30 cellular contexts compared by ENCODE assay signal in the genomic region with DNA sequence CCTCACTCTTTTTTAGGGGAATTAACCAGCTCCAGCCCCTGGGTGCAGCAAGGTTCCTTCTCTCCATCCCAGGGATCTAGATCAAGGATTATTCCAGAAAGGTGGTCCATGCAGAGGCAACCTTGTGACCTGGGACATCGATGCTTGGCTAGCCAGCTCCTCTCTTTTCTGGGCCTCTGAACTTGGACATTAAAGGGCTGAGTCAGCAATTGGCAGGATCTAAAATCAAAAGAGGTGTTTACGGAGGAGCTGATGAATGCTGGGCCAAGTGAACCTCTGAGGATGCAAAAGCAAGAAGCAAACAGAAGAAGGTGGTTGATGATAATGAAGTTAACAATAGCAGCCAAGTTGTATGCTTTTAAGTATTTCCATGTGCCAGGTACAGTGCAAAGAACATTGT.
"Had no signal": no experiment of that assay in that cellular context is flagged by ENCODE, and none has a peak within 500 bp of the region (broad histone marks: within the 10 kb centered on the region; RNA-seq: fewer than 3 reads in every experiment).

No MANE protein-coding gene starts in this region.

- H3K9me3 Mint-ChIP-seq: natural killer cell; nephron; stimulated activated memory B cell treated with anti-CD40 and anti-IgM and Interleukin-4, amounts not matched to agents 10 μg/mL and 1 μg/mL and 100 μg/mL, for 72 hours; stimulated activated naive CD8-positive, alpha-beta T cell treated with anti-CD3 and anti-CD28 coated beads, Interleukin-15, amount 100 ng/mL, for 72 hours; type B pancreatic cell had no signal

- H3K79me2 ChIP-seq: parathyroid adenoma had no signal

- H3K27ac ChIP-seq: neural progenitor cell, ovary, parathyroid adenoma, psoas muscle, skin epidermis, spleen, suprapubic skin, testis, tibial artery, transverse colon, upper lobe of right lung, uterus had no signal

- DNase-seq: natural killer cell; occipital lobe; ovary; posterior cingulate gyrus; psoas muscle; spleen; stimulated activated CD4-positive, alpha-beta T cell treated with anti-CD3 and anti-CD28 coated beads, Interleukin-12 subunit alpha, Interleukin-12 subunit beta, amount 100 ng/mL, for 4 hours; stimulated activated CD4-positive, alpha-beta T cell treated with anti-CD3 and anti-CD28 coated beads, Interleukin-1b, Interleukin-23, amount 100 ng/mL, for 48 hours; stimulated activated CD4-positive, alpha-beta T cell treated with anti-CD3 and anti-CD28 coated beads, Interleukin-4, amount 100 ng/mL, for 1 hour; stimulated activated CD4-positive, alpha-beta T cell treated with anti-CD3 and anti-CD28 coated beads, Interleukin-4, amount 100 ng/mL, for 4 hours; stimulated activated CD8-positive, alpha-beta memory T cell treated with anti-CD3 and anti-CD28 coated beads, Interleukin-4, amount 100 ng/mL, for 48 hours; stimulated activated naive CD4-positive, alpha-beta T cell; stimulated activated naive CD8-positive, alpha-beta T cell treated with anti-CD3 and anti-CD28 coated beads, Interleukin-15, amount 100 ng/mL, for 72 hours; stimulated activated naive CD8-positive, alpha-beta T cell treated with anti-CD3 and anti-CD28 coated beads, Interleukin-15, Interleukin-2, amounts not matched to agents 100 U/mL and 50 U/mL, for 24 hours; substantia nigra; testis; tibial artery; transverse colon; upper lobe of right lung; uterus had no signal

- H3K9me3 ChIP-seq: ovary, psoas muscle, spleen, suprapubic skin, testis, tibial artery, transverse colon, upper lobe of right lung, uterus had no signal

- H3K4me3 Mint-ChIP-seq: natural killer cell; nephron; neural progenitor cell; stimulated activated memory B cell treated with anti-CD40 and anti-IgM and Interleukin-4, amounts not matched to agents 10 μg/mL and 1 μg/mL and 100 μg/mL, for 72 hours; stimulated activated naive CD8-positive, alpha-beta T cell treated with anti-CD3 and anti-CD28 coated beads, Interleukin-15, amount 100 ng/mL, for 72 hours; type B pancreatic cell had no signal

- H3K36me3 Mint-ChIP-seq: natural killer cell; stimulated activated memory B cell treated with anti-CD40 and anti-IgM and Interleukin-4, amounts not matched to agents 10 μg/mL and 1 μg/mL and 100 μg/mL, for 72 hours; type B pancreatic cell had no signal

- H3K36me3 ChIP-seq: neural progenitor cell, ovary, spleen, suprapubic skin, tibial artery, transverse colon, upper lobe of right lung, uterus had no signal

- H3K4me1 ChIP-seq: psoas muscle, suprapubic skin, testis, tibial artery, transverse colon, upper lobe of right lung, uterus had no signal

- H3K27me3 ChIP-seq: neural progenitor cell, ovary, spleen, suprapubic skin, testis, tibial artery, transverse colon, upper lobe of right lung, uterus had no signal

- H3K4me3 ChIP-seq: neural progenitor cell, ovary, psoas muscle, skin epidermis, smooth muscle cell, spleen, suprapubic skin, testis, tibial artery, transverse colon, upper lobe of right lung, uterus had no signal

- H3K4me1 Mint-ChIP-seq: stimulated activated memory B cell treated with anti-CD40 and anti-IgM and Interleukin-4, amounts not matched to agents 10 μg/mL and 1 μg/mL and 100 μg/mL, for 72 hours; stimulated activated naive CD8-positive, alpha-beta T cell treated with anti-CD3 and anti-CD28 coated beads, Interleukin-15, amount 100 ng/mL, for 72 hours had no signal

- H3K4me2 ChIP-seq: smooth muscle cell had no signal

- H3K27ac Mint-ChIP-seq: natural killer cell; neural progenitor cell; progenitor cell of endocrine pancreas; stimulated activated memory B cell treated with anti-CD40 and anti-IgM and Interleukin-4, amounts not matched to agents 10 μg/mL and 1 μg/mL and 100 μg/mL, for 72 hours; stimulated activated naive CD8-positive, alpha-beta T cell treated with anti-CD3 and anti-CD28 coated beads, Interleukin-15, amount 100 ng/mL, for 72 hours; type B pancreatic cell had no signal

- H2AFZ ChIP-seq: neural progenitor cell, parathyroid adenoma had no signal

- H3K9ac ChIP-seq: neural progenitor cell, parathyroid adenoma had no signal

- ATAC-seq: natural killer cell; psoas muscle; sciatic nerve; stimulated activated memory B cell treated with anti-CD40 and anti-IgM and Interleukin-4, amounts not matched to agents 10 μg/mL and 1 μg/mL and 100 μg/mL, for 72 hours; stimulated activated naive CD8-positive, alpha-beta T cell treated with anti-CD3 and anti-CD28 coated beads, Interleukin-15, amount 100 ng/mL, for 72 hours; stimulated activated naive CD8-positive, alpha-beta T cell treated with anti-CD3 and anti-CD28 coated beads, Interleukin-15, Interleukin-2, amounts not matched to agents 100 U/mL and 50 U/mL, for 24 hours; upper lobe of right lung had no signal
